In the genomic region with DNA sequence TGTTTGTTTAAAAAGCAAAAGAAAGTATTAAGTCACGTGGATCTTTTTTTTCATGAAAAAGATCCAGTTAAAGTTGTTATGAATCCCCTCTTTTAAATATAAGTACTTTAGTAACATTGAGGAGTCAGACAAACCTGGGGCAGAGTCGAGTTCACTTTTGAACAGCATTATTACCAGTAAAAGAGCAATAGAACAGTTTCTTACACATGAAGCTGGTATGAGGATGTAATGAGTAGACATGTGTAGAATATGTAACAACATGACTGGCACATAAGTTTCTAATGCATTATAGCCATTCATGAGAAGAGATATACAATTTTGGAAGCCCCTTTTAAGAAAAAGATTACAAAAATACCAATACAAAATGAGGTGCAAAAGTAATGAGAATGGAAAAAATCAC, we compare ENCODE assay signal across 23 cellular contexts. TPM values are rescaled to one million over a fixed set of nuclear protein-coding genes. Genes with fewer than 3 reads are reported as not detected.
"Had no signal": no experiment of that assay in that cellular context is flagged by ENCODE, and none has a peak within 500 bp of the region (broad histone marks: within the 10 kb centered on the region; RNA-seq: fewer than 3 reads in every experiment).

No MANE protein-coding gene starts in this region.

- H3K4me3 ChIP-seq: ascending aorta, colonic mucosa, gastrocnemius medialis, heart left ventricle, left lung, lung, prostate gland, spleen, upper lobe of right lung had no signal

- H3K27me3 ChIP-seq: ascending aorta, colonic mucosa, gastrocnemius medialis, heart left ventricle, left lung, spleen, upper lobe of right lung had no signal

- H3K4me1 ChIP-seq: ascending aorta, colonic mucosa, gastrocnemius medialis, heart left ventricle, left lung, prostate gland, spleen, upper lobe of right lung had no signal

- H3K36me3 ChIP-seq: ascending aorta, colonic mucosa, gastrocnemius medialis, heart left ventricle, left lung, prostate gland, spleen, upper lobe of right lung had no signal

- H3K9me3 ChIP-seq: ascending aorta, colonic mucosa, gastrocnemius medialis, heart left ventricle, left lung, prostate gland, spleen, upper lobe of right lung had no signal

- DNase-seq: activated CD4-positive, alpha-beta T cell treated with anti-CD3 and anti-CD28 coated beads, Interleukin-2, amount 50 U/mL, for 4 hours; activated CD8-positive, alpha-beta memory T cell treated with anti-CD3 and anti-CD28 coated beads for 24 hours; activated CD8-positive, alpha-beta memory T cell treated with anti-CD3 and anti-CD28 coated beads, Interleukin-2, amount 50 U/mL, for 4 hours; activated T-cell treated with anti-CD3 and anti-CD28 coated beads, Interleukin-2, amount 50 U/mL, for 24 hours; colonic mucosa; gastrocnemius medialis; heart left ventricle; left lung; naive thymus-derived CD8-positive, alpha-beta T cell; spleen; stimulated activated CD4-positive, alpha-beta T cell treated with anti-CD3 and anti-CD28 coated beads, Interleukin-4, amount 100 ng/mL, for 24 hours; stimulated activated naive CD4-positive, alpha-beta T cell treated with Interleukin-2 at 50 U/mL for 16 hours; T1000; upper lobe of right lung had no signal

- ATAC-seq: activated naive CD4-positive, alpha-beta T cell treated with anti-CD3 and anti-CD28 coated beads, Interleukin-2, amount 50 U/mL, for 72 hours; activated T-helper 17 cell treated with anti-CD3 and anti-CD28 coated beads, Interleukin-2, amount 50 U/mL, for 72 hours; gastrocnemius medialis; heart left ventricle; left lung; naive thymus-derived CD8-positive, alpha-beta T cell; upper lobe of right lung had no signal

- H3K27ac ChIP-seq: ascending aorta, colonic mucosa, gastrocnemius medialis, heart left ventricle, left lung, prostate gland, spleen, upper lobe of right lung had no signal

RNA-seq across cellular contexts. Expression of gene MUC15, which starts 7.6 kb away (rescaled TPM):
- total RNA-seq: activated naive CD4-positive, alpha-beta T cell treated with anti-CD3 and anti-CD28 coated beads, Interleukin-2, amount 50 U/mL, for 72 hours; activated T-helper 17 cell treated with anti-CD3 and anti-CD28 coated beads, Interleukin-2, amount 50 U/mL, for 72 hours; ascending aorta; gastrocnemius medialis; heart left ventricle; kidney epithelial cell; naive thymus-derived CD8-positive, alpha-beta T cell; osteocyte; spleen; T-helper 1 cell treated with Interleukin-12 subunit alpha and Interleukin-12 subunit beta and Interleukin-4 antibody, amounts not matched to agents 30 ng/mL and 1 ng/mL, for 36 hours; WTC11 had no signal
- polyA plus RNA-seq: heart left ventricle; naive thymus-derived CD8-positive, alpha-beta T cell; spleen had no signal
